In genomic region chr18:44841221-44841620, GRCh38 we compare ENCODE assay signal across 10 cellular contexts.
"Had no signal": no experiment of that assay in that cellular context is flagged by ENCODE, and none has a peak within 500 bp of the region (broad histone marks: within the 10 kb centered on the region; RNA-seq: fewer than 3 reads in every experiment).

No MANE protein-coding gene starts in this region.

- H3K4me3 ChIP-seq: adrenal gland, body of pancreas, thoracic aorta had no signal

- H3K9me3 ChIP-seq: adrenal gland, body of pancreas, thoracic aorta had no signal

- H3K27ac ChIP-seq: adrenal gland, body of pancreas, thoracic aorta had no signal

- H3K36me3 ChIP-seq: adrenal gland, thoracic aorta had no signal

- H3K27me3 ChIP-seq: adrenal gland, body of pancreas had no signal

- DNase-seq: activated naive CD4-positive, alpha-beta T cell treated with anti-CD3 and anti-CD28 coated beads, Interleukin-2, amount 10 ng/mL, durations not matched to agents 7 days and 5 days; adrenal gland; body of pancreas; endodermal cell; head of caudate nucleus; natural killer cell; stimulated activated CD4-positive, alpha-beta T cell treated with anti-CD3 and anti-CD28 coated beads, Interleukin-4, amount 100 ng/mL, for 1 hour; stimulated activated CD8-positive, alpha-beta memory T cell treated with anti-CD3 and anti-CD28 coated beads, Interleukin-4, amount 100 ng/mL, for 48 hours; stimulated activated naive CD8-positive, alpha-beta T cell treated with anti-CD3 and anti-CD28 coated beads, Interleukin-15, amount 100 ng/mL, for 72 hours had no signal
